8 cellular contexts compared by ENCODE assay signal in genomic region chr3:72351536-72351935, GRCh38.
"Had no signal": no experiment of that assay in that cellular context is flagged by ENCODE, and none has a peak within 500 bp of the region (broad histone marks: within the 10 kb centered on the region; RNA-seq: fewer than 3 reads in every experiment).

No MANE protein-coding gene starts in this region.

- H2AFZ ChIP-seq: GM23248 had no signal

- DNase-seq: GM23248, GOT3, H9, HCEC 1CT, HFFc6 had no signal

- H3K4me3 ChIP-seq: GM23248 had no signal

- H3K9ac ChIP-seq: GM23248 had no signal

- ATAC-seq: HepG2 had no signal

- H3K27ac ChIP-seq: GM23248, HL-60 had no signal

- FAIRE-seq: H54, HepG2 had no signal
